In the genomic region with DNA sequence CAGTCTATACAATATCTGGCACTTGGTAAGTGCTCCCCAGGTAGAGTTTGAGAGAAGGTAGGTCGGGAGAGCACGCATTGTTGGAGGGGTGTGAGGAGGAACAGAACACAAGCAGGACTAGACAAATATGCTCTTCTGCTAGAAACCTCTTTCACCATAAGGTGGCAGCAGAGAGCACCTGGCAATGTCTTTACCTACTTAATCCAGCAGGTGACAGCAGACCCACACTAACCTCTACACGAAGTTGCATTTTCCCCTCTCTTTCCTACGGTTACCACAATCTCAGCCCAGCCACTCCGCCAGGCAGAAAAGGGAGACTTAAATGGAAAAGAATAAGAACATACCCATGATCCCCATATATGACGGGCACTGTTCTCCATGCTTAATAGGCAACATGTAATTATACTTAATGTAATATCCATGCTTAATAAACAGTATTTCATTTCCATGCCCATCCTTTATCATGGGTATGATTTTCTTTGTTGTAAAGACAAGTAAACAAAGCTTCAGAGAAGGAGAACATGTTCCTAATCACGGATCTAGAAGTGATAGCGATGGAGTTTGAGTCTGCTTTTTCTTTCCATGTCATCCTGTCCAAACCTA, we compare ENCODE assay signal across 1 cellular context.
TF ChIP-seq lines count a peak whose summit lies in the region.

No MANE protein-coding gene starts in this region.

TF ChIP-seq in K562, 482 proteins besides CTCF, POLR2A, EP300 and RAD21 (continued from another document and continues in another):
- TF ChIP-seq, protein P1, sequence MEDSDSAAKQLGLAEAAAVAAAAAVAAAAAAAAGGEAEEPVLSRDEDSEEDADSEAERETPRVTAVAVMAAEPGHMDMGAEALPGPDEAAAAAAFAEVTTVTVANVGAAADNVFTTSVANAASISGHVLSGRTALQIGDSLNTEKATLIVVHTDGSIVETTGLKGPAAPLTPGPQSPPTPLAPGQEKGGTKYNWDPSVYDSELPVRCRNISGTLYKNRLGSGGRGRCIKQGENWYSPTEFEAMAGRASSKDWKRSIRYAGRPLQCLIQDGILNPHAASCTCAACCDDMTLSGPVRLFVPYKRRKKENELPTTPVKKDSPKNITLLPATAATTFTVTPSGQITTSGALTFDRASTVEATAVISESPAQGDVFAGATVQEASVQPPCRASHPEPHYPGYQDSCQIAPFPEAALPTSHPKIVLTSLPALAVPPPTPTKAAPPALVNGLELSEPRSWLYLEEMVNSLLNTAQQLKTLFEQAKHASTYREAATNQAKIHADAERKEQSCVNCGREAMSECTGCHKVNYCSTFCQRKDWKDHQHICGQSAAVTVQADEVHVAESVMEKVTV (CRISPR knock-in tag; IDR thresholded peaks at IDR 0.05), result peak; percentile 98
- TF ChIP-seq, protein P2, sequence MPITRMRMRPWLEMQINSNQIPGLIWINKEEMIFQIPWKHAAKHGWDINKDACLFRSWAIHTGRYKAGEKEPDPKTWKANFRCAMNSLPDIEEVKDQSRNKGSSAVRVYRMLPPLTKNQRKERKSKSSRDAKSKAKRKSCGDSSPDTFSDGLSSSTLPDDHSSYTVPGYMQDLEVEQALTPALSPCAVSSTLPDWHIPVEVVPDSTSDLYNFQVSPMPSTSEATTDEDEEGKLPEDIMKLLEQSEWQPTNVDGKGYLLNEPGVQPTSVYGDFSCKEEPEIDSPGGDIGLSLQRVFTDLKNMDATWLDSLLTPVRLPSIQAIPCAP (CRISPR knock-in tag; IDR thresholded peaks at IDR 0.05; ENCODE audit: borderline replicate concordance), result no peak
- TF ChIP-seq ERF (CRISPR knock-in tag; IDR thresholded peaks at IDR 0.05) (no peak), COPS2 (conservative IDR thresholded peaks at IDR 0.05) (no peak), PHF21A (IDR thresholded peaks at IDR 0.05; ENCODE audit: borderline replicate concordance, low read depth) (peak; percentile 70; the same call in 1 of the 2 replicates), HDAC3 (IDR thresholded peaks at IDR 0.05; ENCODE audit: borderline replicate concordance, partially characterized antibody) (no peak), CEBPB (tag; IDR thresholded peaks at IDR 0.05) (no peak), DNMT1 (IDR thresholded peaks at IDR 0.05) (no peak), SOX6 (IDR thresholded peaks at IDR 0.05) (peak; percentile 19; the same call in 1 of the 2 replicates), SMC3 (conservative IDR thresholded peaks at IDR 0.05; ENCODE audit: insufficient read depth, low read depth, low read length) (peak; percentile 99), POLR2H (tag; IDR thresholded peaks at IDR 0.05; ENCODE audit: low read depth) (no peak), ZNF140 (CRISPR knock-in tag; IDR thresholded peaks at IDR 0.05) (no peak), KLF16 (IDR thresholded peaks at IDR 0.05) (peak; percentile 82), TOE1 (IDR thresholded peaks at IDR 0.05; ENCODE audit: borderline replicate concordance) (peak; percentile 50; the same call in 1 of the 2 replicates), TOE1 (CRISPR knock-in tag; IDR thresholded peaks at IDR 0.05; ENCODE audit: borderline replicate concordance, low read depth) (no peak), NR4A1 (CRISPR knock-in tag; IDR thresholded peaks at IDR 0.05) (no peak), NR4A1 (tag; IDR thresholded peaks at IDR 0.05) (no peak), HOXB6 (CRISPR knock-in tag; IDR thresholded peaks at IDR 0.05; ENCODE audit: borderline replicate concordance) (no peak), ZNF384 (IDR thresholded peaks at IDR 0.05; ENCODE audit: low read depth, low read length) (no peak), ZNF143 (CRISPR knock-in tag; IDR thresholded peaks at IDR 0.05) (no peak), MTA2 (IDR thresholded peaks at IDR 0.05; ENCODE audit: low read depth) (no peak), YY1 (IDR thresholded peaks at IDR 0.05; ENCODE audit: borderline replicate concordance in 1 of 3, control insufficient read depth in 1 of 3, extremely low read depth in 1 of 3, insufficient read depth in 3 of 3, insufficient read length in 1 of 3, insufficient replicate concordance in 2 of 3, low read depth in 1 of 3, low read length in 2 of 3) (peak in 1 of 3 experiments; percentile 25), BHLHE40 (IDR thresholded peaks at IDR 0.05; ENCODE audit: low read length) (no peak), MYNN (IDR thresholded peaks at IDR 0.05) (no peak), MYNN (CRISPR knock-in tag; IDR thresholded peaks at IDR 0.05) (no peak), CTBP1 (IDR thresholded peaks at IDR 0.05; ENCODE audit: borderline replicate concordance) (no peak), MYC (IDR thresholded peaks at IDR 0.05; ENCODE audit: low read depth, low read length) (0 out of 2 replicates have a peak, but pooled peaks have one; percentile 23), MYC (CRISPR knock-in tag; IDR thresholded peaks at IDR 0.05; ENCODE audit: borderline replicate concordance, low read depth) (no peak), ZNF785 (CRISPR knock-in tag; IDR thresholded peaks at IDR 0.05) (no peak), JUN (IDR thresholded peaks at IDR 0.05; ENCODE audit: borderline replicate concordance, low read depth, low read length) (peak; percentile 52; the same call in 1 of the 2 replicates), JUN (CRISPR knock-in tag; IDR thresholded peaks at IDR 0.05; ENCODE audit: borderline replicate concordance) (no peak), SNIP1 (IDR thresholded peaks at IDR 0.05; ENCODE audit: low read depth) (no peak), SLC30A9 (CRISPR knock-in tag; IDR thresholded peaks at IDR 0.05) (no peak), TEAD2 (tag; IDR thresholded peaks at IDR 0.05) (no peak), EWSR1 (IDR thresholded peaks at IDR 0.05; ENCODE audit: borderline replicate concordance, low read depth, partially characterized antibody) (no peak)
- TF ChIP-seq, protein P3, sequence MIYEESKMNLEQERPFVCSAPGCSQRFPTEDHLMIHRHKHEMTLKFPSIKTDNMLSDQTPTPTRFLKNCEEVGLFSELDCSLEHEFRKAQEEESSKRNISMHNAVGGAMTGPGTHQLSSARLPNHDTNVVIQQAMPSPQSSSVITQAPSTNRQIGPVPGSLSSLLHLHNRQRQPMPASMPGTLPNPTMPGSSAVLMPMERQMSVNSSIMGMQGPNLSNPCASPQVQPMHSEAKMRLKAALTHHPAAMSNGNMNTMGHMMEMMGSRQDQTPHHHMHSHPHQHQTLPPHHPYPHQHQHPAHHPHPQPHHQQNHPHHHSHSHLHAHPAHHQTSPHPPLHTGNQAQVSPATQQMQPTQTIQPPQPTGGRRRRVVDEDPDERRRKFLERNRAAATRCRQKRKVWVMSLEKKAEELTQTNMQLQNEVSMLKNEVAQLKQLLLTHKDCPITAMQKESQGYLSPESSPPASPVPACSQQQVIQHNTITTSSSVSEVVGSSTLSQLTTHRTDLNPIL (CRISPR knock-in tag; IDR thresholded peaks at IDR 0.05), result no peak
- TF ChIP-seq, protein P4, sequence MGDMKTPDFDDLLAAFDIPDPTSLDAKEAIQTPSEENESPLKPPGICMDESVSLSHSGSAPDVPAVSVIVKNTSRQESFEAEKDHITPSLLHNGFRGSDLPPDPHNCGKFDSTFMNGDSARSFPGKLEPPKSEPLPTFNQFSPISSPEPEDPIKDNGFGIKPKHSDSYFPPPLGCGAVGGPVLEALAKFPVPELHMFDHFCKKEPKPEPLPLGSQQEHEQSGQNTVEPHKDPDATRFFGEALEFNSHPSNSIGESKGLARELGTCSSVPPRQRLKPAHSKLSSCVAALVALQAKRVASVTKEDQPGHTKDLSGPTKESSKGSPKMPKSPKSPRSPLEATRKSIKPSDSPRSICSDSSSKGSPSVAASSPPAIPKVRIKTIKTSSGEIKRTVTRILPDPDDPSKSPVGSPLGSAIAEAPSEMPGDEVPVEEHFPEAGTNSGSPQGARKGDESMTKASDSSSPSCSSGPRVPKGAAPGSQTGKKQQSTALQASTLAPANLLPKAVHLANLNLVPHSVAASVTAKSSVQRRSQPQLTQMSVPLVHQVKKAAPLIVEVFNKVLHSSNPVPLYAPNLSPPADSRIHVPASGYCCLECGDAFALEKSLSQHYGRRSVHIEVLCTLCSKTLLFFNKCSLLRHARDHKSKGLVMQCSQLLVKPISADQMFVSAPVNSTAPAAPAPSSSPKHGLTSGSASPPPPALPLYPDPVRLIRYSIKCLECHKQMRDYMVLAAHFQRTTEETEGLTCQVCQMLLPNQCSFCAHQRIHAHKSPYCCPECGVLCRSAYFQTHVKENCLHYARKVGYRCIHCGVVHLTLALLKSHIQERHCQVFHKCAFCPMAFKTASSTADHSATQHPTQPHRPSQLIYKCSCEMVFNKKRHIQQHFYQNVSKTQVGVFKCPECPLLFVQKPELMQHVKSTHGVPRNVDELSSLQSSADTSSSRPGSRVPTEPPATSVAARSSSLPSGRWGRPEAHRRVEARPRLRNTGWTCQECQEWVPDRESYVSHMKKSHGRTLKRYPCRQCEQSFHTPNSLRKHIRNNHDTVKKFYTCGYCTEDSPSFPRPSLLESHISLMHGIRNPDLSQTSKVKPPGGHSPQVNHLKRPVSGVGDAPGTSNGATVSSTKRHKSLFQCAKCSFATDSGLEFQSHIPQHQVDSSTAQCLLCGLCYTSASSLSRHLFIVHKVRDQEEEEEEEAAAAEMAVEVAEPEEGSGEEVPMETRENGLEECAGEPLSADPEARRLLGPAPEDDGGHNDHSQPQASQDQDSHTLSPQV (IDR thresholded peaks at IDR 0.05), result 0 out of 2 replicates have a peak, but pooled peaks have one; percentile 43
- TF ChIP-seq, protein P5, sequence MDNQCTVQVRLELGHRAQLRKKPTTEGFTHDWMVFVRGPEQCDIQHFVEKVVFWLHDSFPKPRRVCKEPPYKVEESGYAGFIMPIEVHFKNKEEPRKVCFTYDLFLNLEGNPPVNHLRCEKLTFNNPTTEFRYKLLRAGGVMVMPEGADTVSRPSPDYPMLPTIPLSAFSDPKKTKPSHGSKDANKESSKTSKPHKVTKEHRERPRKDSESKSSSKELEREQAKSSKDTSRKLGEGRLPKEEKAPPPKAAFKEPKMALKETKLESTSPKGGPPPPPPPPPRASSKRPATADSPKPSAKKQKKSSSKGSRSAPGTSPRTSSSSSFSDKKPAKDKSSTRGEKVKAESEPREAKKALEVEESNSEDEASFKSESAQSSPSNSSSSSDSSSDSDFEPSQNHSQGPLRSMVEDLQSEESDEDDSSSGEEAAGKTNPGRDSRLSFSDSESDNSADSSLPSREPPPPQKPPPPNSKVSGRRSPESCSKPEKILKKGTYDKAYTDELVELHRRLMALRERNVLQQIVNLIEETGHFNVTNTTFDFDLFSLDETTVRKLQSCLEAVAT (IDR thresholded peaks at IDR 0.05), result peak in 1 of 2 experiments; percentile 98; a peak in 2 of 4 replicates
- TF ChIP-seq, protein P6, sequence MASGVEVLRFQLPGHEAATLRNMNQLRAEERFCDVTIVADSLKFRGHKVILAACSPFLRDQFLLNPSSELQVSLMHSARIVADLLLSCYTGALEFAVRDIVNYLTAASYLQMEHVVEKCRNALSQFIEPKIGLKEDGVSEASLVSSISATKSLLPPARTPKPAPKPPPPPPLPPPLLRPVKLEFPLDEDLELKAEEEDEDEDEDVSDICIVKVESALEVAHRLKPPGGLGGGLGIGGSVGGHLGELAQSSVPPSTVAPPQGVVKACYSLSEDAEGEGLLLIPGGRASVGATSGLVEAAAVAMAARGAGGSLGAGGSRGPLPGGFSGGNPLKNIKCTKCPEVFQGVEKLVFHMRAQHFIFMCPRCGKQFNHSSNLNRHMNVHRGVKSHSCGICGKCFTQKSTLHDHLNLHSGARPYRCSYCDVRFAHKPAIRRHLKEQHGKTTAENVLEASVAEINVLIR (CRISPR knock-in tag; IDR thresholded peaks at IDR 0.05), result no peak
- TF ChIP-seq, protein P7, sequence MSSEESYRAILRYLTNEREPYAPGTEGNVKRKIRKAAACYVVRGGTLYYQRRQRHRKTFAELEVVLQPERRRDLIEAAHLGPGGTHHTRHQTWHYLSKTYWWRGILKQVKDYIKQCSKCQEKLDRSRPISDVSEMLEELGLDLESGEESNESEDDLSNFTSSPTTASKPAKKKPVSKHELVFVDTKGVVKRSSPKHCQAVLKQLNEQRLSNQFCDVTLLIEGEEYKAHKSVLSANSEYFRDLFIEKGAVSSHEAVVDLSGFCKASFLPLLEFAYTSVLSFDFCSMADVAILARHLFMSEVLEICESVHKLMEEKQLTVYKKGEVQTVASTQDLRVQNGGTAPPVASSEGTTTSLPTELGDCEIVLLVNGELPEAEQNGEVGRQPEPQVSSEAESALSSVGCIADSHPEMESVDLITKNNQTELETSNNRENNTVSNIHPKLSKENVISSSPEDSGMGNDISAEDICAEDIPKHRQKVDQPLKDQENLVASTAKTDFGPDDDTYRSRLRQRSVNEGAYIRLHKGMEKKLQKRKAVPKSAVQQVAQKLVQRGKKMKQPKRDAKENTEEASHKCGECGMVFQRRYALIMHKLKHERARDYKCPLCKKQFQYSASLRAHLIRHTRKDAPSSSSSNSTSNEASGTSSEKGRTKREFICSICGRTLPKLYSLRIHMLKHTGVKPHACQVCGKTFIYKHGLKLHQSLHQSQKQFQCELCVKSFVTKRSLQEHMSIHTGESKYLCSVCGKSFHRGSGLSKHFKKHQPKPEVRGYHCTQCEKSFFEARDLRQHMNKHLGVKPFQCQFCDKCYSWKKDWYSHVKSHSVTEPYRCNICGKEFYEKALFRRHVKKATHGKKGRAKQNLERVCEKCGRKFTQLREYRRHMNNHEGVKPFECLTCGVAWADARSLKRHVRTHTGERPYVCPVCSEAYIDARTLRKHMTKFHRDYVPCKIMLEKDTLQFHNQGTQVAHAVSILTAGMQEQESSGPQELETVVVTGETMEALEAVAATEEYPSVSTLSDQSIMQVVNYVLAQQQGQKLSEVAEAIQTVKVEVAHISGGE (CRISPR knock-in tag; IDR thresholded peaks at IDR 0.05), result no peak
